In genomic region chr1:229714964-229715603, GRCh38 we compare ENCODE assay signal across 9 cellular contexts.
DNase-seq lines count a peak whose midpoint lies in the region; TF ChIP-seq lines count a peak whose summit lies in the region.
"Had no signal": no experiment of that assay in that cellular context is flagged by ENCODE, and none has a peak within 500 bp of the region (broad histone marks: within the 10 kb centered on the region; RNA-seq: fewer than 3 reads in every experiment).

No MANE protein-coding gene starts in this region.

- intact Hi-C loops in activated T-helper 1 cell treated with anti-CD3 and anti-CD28 coated beads, Interleukin-12 subunit alpha, Interleukin-12 subunit beta, Interleukin-2, Interleukin-4 antibody, amounts not matched to agents 30 ng/mL and 10 ng/mL and 1 ng/mL, durations not matched to agents 14 hours and 24 hours and 36 hours (cut with micrococcal nuclease), result loop anchor here (2.0 kb wide), 1 partner anchor 596 kb away; no protein-coding TSS in a partner anchor
- intact Hi-C loops in activated CD4-positive, alpha-beta T cell treated with anti-CD3 and anti-CD28 coated beads, Interleukin-2, amount 10 ng/mL, durations not matched to agents 24 days and 14 days (cut with micrococcal nuclease), result loop anchor here (2.0 kb wide), 1 partner anchor 452 kb away; no protein-coding TSS in a partner anchor

- TF ChIP-seq CTCF in foreskin fibroblast (IDR thresholded peaks at IDR 0.05; ENCODE audit: low read depth, low read length), result peak; percentile 29

- H3K36me3 Mint-ChIP-seq in activated T-helper 1 cell treated with anti-CD3 and anti-CD28 coated beads, Interleukin-12 subunit alpha, Interleukin-12 subunit beta, Interleukin-2, Interleukin-4 antibody, amounts not matched to agents 30 ng/mL and 10 ng/mL and 1 ng/mL, durations not matched to agents 14 hours and 24 hours and 36 hours (ENCODE audit: low read depth), result no peaks in the 10 kb centered on the region
- H3K36me3 Mint-ChIP-seq in activated CD4-positive, alpha-beta T cell treated with anti-CD3 and anti-CD28 coated beads, Interleukin-2, amount 10 ng/mL, durations not matched to agents 24 days and 14 days (ENCODE audit: low read depth), result no peaks in the 10 kb centered on the region

- H3K4me3 Mint-ChIP-seq in activated T-helper 1 cell treated with anti-CD3 and anti-CD28 coated beads, Interleukin-12 subunit alpha, Interleukin-12 subunit beta, Interleukin-2, Interleukin-4 antibody, amounts not matched to agents 30 ng/mL and 10 ng/mL and 1 ng/mL, durations not matched to agents 14 hours and 24 hours and 36 hours, result no peak overlapping the region
- no peak overlapping the region for H3K4me3 Mint-ChIP-seq in activated CD4-positive, alpha-beta T cell treated with anti-CD3 and anti-CD28 coated beads, Interleukin-2, amount 10 ng/mL, durations not matched to agents 24 days and 14 days
- H3K4me3 Mint-ChIP-seq: dendritic cell treated with granulocyte-macrophage colony-stimulating factor and Interleukin-4, amounts not matched to agents 40 ng/mL and 50 ng/mL, for 4 days had no signal

- no peak overlapping the region for H3K27ac Mint-ChIP-seq in activated T-helper 1 cell treated with anti-CD3 and anti-CD28 coated beads, Interleukin-12 subunit alpha, Interleukin-12 subunit beta, Interleukin-2, Interleukin-4 antibody, amounts not matched to agents 30 ng/mL and 10 ng/mL and 1 ng/mL, durations not matched to agents 14 hours and 24 hours and 36 hours
- H3K27ac Mint-ChIP-seq in activated CD4-positive, alpha-beta T cell treated with anti-CD3 and anti-CD28 coated beads, Interleukin-2, amount 10 ng/mL, durations not matched to agents 24 days and 14 days, result no peak overlapping the region
- H3K27ac Mint-ChIP-seq: dendritic cell treated with granulocyte-macrophage colony-stimulating factor and Interleukin-4, amounts not matched to agents 40 ng/mL and 50 ng/mL, for 4 days had no signal

- H3K27me3 Mint-ChIP-seq in activated T-helper 1 cell treated with anti-CD3 and anti-CD28 coated beads, Interleukin-12 subunit alpha, Interleukin-12 subunit beta, Interleukin-2, Interleukin-4 antibody, amounts not matched to agents 30 ng/mL and 10 ng/mL and 1 ng/mL, durations not matched to agents 14 hours and 24 hours and 36 hours (ENCODE audit: insufficient read depth), result peaks cover 2% of the 10 kb centered on the region
- H3K27me3 Mint-ChIP-seq in activated CD4-positive, alpha-beta T cell treated with anti-CD3 and anti-CD28 coated beads, Interleukin-2, amount 10 ng/mL, durations not matched to agents 24 days and 14 days, result peaks cover 2% of the 10 kb centered on the region
- H3K27me3 Mint-ChIP-seq: dendritic cell treated with granulocyte-macrophage colony-stimulating factor and Interleukin-4, amounts not matched to agents 40 ng/mL and 50 ng/mL, for 4 days had no signal

- H3K9me3 Mint-ChIP-seq in activated T-helper 1 cell treated with anti-CD3 and anti-CD28 coated beads, Interleukin-12 subunit alpha, Interleukin-12 subunit beta, Interleukin-2, Interleukin-4 antibody, amounts not matched to agents 30 ng/mL and 10 ng/mL and 1 ng/mL, durations not matched to agents 14 hours and 24 hours and 36 hours, result no peaks in the 10 kb centered on the region
- H3K9me3 Mint-ChIP-seq in activated CD4-positive, alpha-beta T cell treated with anti-CD3 and anti-CD28 coated beads, Interleukin-2, amount 10 ng/mL, durations not matched to agents 24 days and 14 days, result peaks cover 4% of the 10 kb centered on the region

- no peaks in the 10 kb centered on the region for H3K4me1 Mint-ChIP-seq in activated T-helper 1 cell treated with anti-CD3 and anti-CD28 coated beads, Interleukin-12 subunit alpha, Interleukin-12 subunit beta, Interleukin-2, Interleukin-4 antibody, amounts not matched to agents 30 ng/mL and 10 ng/mL and 1 ng/mL, durations not matched to agents 14 hours and 24 hours and 36 hours (ENCODE audit: low read depth)
- H3K4me1 Mint-ChIP-seq in activated CD4-positive, alpha-beta T cell treated with anti-CD3 and anti-CD28 coated beads, Interleukin-2, amount 10 ng/mL, durations not matched to agents 24 days and 14 days, result no peaks in the 10 kb centered on the region

- H3K4me3 ChIP-seq in foreskin fibroblast (ENCODE audit: low read depth in 1 of 2, low read length in 2 of 2), result no peak overlapping the region

- peak; percentile 12 for DNase-seq in activated T-helper 1 cell treated with Interleukin-2 at 50 U/mL for 16 hours (ENCODE audit: low read depth)
- DNase-seq in activated T-helper 1 cell treated with anti-CD3 and anti-CD28 coated beads, Interleukin-12 subunit alpha, Interleukin-12 subunit beta, Interleukin-2, Interleukin-4 antibody, amounts not matched to agents 30 ng/mL and 10 ng/mL and 1 ng/mL, durations not matched to agents 14 hours and 24 hours and 36 hours (ENCODE audit: low spot score), result no peak
- peak; percentile 55 for DNase-seq in HT1080 (ENCODE audit: low read depth)
- peak; percentile 78 for DNase-seq in activated CD4-positive, alpha-beta T cell treated with anti-CD3 and anti-CD28 coated beads, Interleukin-2, amount 10 ng/mL, durations not matched to agents 24 days and 14 days
- peak; percentile 2 to 19 for DNase-seq in foreskin fibroblast
- DNase-seq in mesenteric fat pad (ENCODE audit: low spot score), result no peak
- no peak for DNase-seq in COLO668 (lab: John Stamatoyannopoulos, UW; ENCODE audit: unreplicated experiment)
- no peak for DNase-seq in kidney glomerular epithelial cell (lab: John Stamatoyannopoulos, UW)

Comparison
In these comparisons a context has a peak if more than half of its experiments do, and no peak if none do; other contexts are left out.
1. DNase-seq: peak in activated T-helper 1 cell treated with Interleukin-2 at 50 U/mL for 16 hours (single experiment), HT1080 (single experiment), activated CD4-positive, alpha-beta T cell treated with anti-CD3 and anti-CD28 coated beads, Interleukin-2, amount 10 ng/mL, durations not matched to agents 24 days and 14 days (single experiment) and foreskin fibroblast (2 of 2); none in activated T-helper 1 cell treated with anti-CD3 and anti-CD28 coated beads, Interleukin-12 subunit alpha, Interleukin-12 subunit beta, Interleukin-2, Interleukin-4 antibody, amounts not matched to agents 30 ng/mL and 10 ng/mL and 1 ng/mL, durations not matched to agents 14 hours and 24 hours and 36 hours (single experiment), mesenteric fat pad (single experiment), COLO668 (single experiment) and kidney glomerular epithelial cell (single experiment).